In the genomic region with DNA sequence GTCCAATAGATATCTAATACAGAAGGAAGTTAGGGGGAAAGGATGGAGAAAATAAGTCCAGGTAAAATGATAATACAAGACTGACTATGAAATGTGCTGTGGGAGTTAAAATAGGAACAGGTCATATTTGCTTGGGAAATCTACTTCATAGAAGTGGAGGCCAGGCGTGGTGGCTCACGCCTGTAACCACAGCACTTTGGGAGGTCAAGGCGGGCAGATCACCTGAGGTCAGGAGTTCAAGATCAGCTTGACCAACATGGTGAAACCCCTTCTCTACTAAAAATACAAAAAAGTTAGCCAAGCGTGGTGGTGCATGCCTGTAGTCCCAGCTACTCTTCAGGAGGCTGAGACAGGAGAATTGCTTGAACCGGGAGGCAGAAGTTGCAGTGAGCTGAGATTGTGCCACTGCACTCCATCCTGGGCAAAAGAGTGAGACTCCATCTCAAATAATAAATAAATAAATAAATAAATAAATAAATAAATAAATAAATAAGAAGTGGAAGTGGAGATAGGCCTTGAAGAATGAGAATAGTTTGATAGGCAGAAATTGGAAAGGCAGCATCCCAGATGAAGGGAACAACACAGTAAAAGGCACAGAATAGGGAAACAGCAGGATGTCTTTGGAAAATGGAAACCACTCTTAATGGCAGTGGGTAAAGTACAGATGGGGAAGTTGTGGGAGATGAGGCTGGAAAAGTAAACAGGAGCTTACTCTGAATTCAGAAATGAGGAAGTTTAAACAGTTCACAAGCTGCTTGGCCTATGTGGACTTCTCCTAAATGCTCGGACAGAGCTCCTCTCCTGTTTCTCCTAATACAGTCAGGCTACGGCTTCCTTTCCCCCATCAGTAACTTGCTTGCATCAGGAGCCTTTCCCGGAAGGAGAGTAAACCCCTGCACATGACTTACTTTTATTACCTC, we compare ENCODE assay signal across 1 cellular context.
A peak's percentile ranks its signal among the peaks of the same experiment; 100 is the strongest.
TF ChIP-seq lines count a peak whose summit lies in the region.

No MANE protein-coding gene starts in this region.

TF ChIP-seq in HepG2, 621 proteins besides CTCF, POLR2A, EP300 and RAD21:
- TF ChIP-seq, protein P1, sequence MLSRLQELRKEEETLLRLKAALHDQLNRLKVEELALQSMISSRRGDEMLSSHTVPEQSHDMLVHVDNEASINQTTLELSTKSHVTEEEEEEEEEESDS (CRISPR knock-in tag; IDR thresholded peaks at IDR 0.05; ENCODE audit: borderline replicate concordance): no peak
- TF ChIP-seq MED1 (CRISPR knock-in tag; IDR thresholded peaks at IDR 0.05) (0 out of 2 replicates have a peak, but pooled peaks have one; percentile 17), ELF3 (CRISPR knock-in tag; IDR thresholded peaks at IDR 0.05) (0 out of 2 replicates have a peak, but pooled peaks have one; percentile 36), RBFOX2 (IDR thresholded peaks at IDR 0.05; ENCODE audit: low read depth, low read length) (no peak)
- TF ChIP-seq, protein P2, sequence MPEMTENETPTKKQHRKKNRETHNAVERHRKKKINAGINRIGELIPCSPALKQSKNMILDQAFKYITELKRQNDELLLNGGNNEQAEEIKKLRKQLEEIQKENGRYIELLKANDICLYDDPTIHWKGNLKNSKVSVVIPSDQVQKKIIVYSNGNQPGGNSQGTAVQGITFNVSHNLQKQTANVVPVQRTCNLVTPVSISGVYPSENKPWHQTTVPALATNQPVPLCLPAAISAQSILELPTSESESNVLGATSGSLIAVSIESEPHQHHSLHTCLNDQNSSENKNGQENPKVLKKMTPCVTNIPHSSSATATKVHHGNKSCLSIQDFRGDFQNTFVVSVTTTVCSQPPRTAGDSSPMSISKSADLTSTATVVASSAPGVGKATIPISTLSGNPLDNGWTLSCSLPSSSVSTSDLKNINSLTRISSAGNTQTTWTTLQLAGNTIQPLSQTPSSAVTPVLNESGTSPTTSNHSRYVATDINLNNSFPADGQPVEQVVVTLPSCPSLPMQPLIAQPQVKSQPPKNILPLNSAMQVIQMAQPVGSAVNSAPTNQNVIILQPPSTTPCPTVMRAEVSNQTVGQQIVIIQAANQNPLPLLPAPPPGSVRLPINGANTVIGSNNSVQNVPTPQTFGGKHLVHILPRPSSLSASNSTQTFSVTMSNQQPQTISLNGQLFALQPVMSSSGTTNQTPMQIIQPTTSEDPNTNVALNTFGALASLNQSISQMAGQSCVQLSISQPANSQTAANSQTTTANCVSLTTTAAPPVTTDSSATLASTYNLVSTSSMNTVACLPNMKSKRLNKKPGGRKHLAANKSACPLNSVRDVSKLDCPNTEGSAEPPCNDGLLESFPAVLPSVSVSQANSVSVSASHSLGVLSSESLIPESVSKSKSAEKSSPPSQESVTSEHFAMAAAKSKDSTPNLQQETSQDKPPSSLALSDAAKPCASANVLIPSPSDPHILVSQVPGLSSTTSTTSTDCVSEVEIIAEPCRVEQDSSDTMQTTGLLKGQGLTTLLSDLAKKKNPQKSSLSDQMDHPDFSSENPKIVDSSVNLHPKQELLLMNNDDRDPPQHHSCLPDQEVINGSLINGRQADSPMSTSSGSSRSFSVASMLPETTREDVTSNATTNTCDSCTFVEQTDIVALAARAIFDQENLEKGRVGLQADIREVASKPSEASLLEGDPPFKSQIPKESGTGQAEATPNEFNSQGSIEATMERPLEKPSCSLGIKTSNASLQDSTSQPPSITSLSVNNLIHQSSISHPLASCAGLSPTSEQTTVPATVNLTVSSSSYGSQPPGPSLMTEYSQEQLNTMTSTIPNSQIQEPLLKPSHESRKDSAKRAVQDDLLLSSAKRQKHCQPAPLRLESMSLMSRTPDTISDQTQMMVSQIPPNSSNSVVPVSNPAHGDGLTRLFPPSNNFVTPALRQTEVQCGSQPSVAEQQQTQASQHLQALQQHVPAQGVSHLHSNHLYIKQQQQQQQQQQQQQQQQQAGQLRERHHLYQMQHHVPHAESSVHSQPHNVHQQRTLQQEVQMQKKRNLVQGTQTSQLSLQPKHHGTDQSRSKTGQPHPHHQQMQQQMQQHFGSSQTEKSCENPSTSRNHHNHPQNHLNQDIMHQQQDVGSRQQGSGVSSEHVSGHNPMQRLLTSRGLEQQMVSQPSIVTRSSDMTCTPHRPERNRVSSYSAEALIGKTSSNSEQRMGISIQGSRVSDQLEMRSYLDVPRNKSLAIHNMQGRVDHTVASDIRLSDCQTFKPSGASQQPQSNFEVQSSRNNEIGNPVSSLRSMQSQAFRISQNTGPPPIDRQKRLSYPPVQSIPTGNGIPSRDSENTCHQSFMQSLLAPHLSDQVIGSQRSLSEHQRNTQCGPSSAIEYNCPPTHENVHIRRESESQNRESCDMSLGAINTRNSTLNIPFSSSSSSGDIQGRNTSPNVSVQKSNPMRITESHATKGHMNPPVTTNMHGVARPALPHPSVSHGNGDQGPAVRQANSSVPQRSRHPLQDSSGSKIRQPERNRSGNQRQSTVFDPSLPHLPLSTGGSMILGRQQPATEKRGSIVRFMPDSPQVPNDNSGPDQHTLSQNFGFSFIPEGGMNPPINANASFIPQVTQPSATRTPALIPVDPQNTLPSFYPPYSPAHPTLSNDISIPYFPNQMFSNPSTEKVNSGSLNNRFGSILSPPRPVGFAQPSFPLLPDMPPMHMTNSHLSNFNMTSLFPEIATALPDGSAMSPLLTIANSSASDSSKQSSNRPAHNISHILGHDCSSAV (CRISPR knock-in tag; IDR thresholded peaks at IDR 0.05; ENCODE audit: borderline replicate concordance): no peak
TF ChIP-seq in HepG2: peak in this region for 2.
